Comparison of ENCODE assay signal across 9 cellular contexts in the genomic region with DNA sequence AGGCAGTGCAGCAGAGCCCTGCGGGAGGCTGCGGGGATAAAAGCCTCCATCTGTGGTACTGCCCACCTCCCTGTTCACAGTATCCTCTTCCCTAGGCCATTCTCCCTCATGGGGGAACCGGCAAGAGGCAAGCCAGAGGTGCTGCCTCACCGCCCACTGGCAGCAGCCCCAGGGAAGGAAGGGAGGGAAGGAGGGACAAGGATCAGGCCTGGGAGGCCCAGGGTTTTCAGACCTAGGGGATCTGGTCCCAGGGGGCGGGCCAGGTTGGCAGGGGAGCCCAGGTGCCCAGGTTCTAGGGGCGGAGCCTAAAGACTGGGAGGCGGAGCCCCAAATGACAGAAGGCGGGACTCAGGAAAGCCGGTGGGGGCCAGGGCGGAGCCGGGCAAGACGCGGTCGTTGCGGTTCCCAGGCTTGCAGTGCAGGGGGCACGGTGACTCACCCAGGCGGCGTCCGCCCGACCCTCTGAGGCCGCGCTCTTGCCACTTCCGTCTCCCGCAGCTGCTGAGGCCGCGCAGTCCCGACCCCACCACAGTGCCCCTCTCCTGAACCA. TPM values are rescaled to one million over a fixed set of nuclear protein-coding genes. Genes with fewer than 3 reads are reported as not detected.
DNase-seq lines count a peak whose midpoint lies in the region; ATAC-seq and TF ChIP-seq lines count a peak whose summit lies in the region.
"Had no signal": no experiment of that assay in that cellular context is flagged by ENCODE, and none has a peak within 500 bp of the region (broad histone marks: within the 10 kb centered on the region; RNA-seq: fewer than 3 reads in every experiment).

No MANE protein-coding gene starts in this region.

- H3K9me3 ChIP-seq in Caco-2, result no peaks in the 10 kb centered on the region

- CTCF ChIA-PET in Caco-2 (lab: Charles Lee), result interaction anchor here (1.5 to 2.0 kb wide), 4 partner anchors 18 to 487 kb away, joined by 3 to 7 read pairs (median 5); no protein-coding TSS in a partner anchor

- H3K27ac Mint-ChIP-seq in Caco-2 (ENCODE audit: unreplicated experiment), result peak overlapping the region; percentile 95
- peak overlapping the region; percentile 94 for H3K27ac Mint-ChIP-seq in nephron progenitor cell

- no peaks in the 10 kb centered on the region for H3K27me3 Mint-ChIP-seq in Caco-2 (ENCODE audit: insufficient read depth, unreplicated experiment)
- H3K27me3 Mint-ChIP-seq in nephron progenitor cell (ENCODE audit: low read depth, poor library complexity), result peaks cover 14% of the 10 kb centered on the region

- TF ChIP-seq EP300 in Ishikawa (IDR thresholded peaks at IDR 0.05; ENCODE audit: borderline replicate concordance), result 0 out of 2 replicates have a peak, but pooled peaks have one; percentile 24

- H3K9me3 Mint-ChIP-seq in Caco-2 (ENCODE audit: unreplicated experiment) (no peaks in the 10 kb centered on the region), nephron progenitor cell (no peaks in the 10 kb centered on the region)

- TF ChIP-seq CTCF in Caco-2 (IDR thresholded peaks at IDR 0.05; ENCODE audit: insufficient read depth in 1 of 2, low read depth in 1 of 2, low read length in 1 of 2, severe bottlenecking in 1 of 2, unreplicated experiment in 1 of 2) (no peak), coronary artery (IDR thresholded peaks at IDR 0.05) (no peak), nephron progenitor cell (IDR thresholded peaks at IDR 0.05) (no peak)

- intact Hi-C loops in Caco-2 (cut with micrococcal nuclease; ENCODE audit: unreplicated experiment), result loop anchor here (5.0 to 10.0 kb wide), 2 partner anchors 590 to 707 kb away; a partner anchor contains a TSS

- H3K4me3 Mint-ChIP-seq in Caco-2 (ENCODE audit: unreplicated experiment), result peak overlapping the region; percentile 96
- peak overlapping the region; percentile 93 for H3K4me3 Mint-ChIP-seq in nephron progenitor cell

- no peak for ATAC-seq in GM21447 (IDR thresholded peaks at IDR 0.05; ENCODE audit: unreplicated experiment)

- peak overlapping the region; percentile 96 to 98 for H3K27ac ChIP-seq in coronary artery

- no peak for TF ChIP-seq RAD21 in Ishikawa (IDR thresholded peaks at IDR 0.05; ENCODE audit: low read depth)

- POLR2A ChIA-PET in Caco-2 (lab: Charles Lee), result interaction anchor here (1.5 to 2.9 kb wide), 2 partner anchors 114 to 590 kb away, joined by 4 to 41 read pairs; a partner anchor contains a TSS

- DNase-seq in Caco-2 (no peak), coronary artery (ENCODE audit: low spot score) (no peak), nephron progenitor cell (no peak), LoVo (ENCODE audit: low spot score) (no peak), dedifferentiated amniotic fluid mesenchymal stem cell (ENCODE audit: extremely low spot score) (no peak)
- no peak for DNase-seq in activated CD4-positive, alpha-beta T cell treated with anti-CD3 and anti-CD28 coated beads, Interleukin-2, amount 50 U/mL, for 1 hour

- peak overlapping the region; percentile 62 for H3K4me3 ChIP-seq in Caco-2 (ENCODE audit: low read depth, low read length)
- peak overlapping the region; percentile 73 for H3K4me3 ChIP-seq in coronary artery

- H3K27me3 ChIP-seq in Caco-2 (replicated peaks; ENCODE audit: control insufficient read depth, insufficient read depth, low read length), result no peaks in the 10 kb centered on the region

- BruUV-seq in Caco-2 (replicated peaks; lab: Mats Ljungman, UMichigan), result no TSS peak

- H3K36me3 Mint-ChIP-seq in Caco-2 (ENCODE audit: insufficient read depth, unreplicated experiment) (peaks cover 25% of the 10 kb centered on the region), nephron progenitor cell (ENCODE audit: low read depth) (no peaks in the 10 kb centered on the region)

- H3K4me1 Mint-ChIP-seq in Caco-2 (ENCODE audit: low read depth, unreplicated experiment) (peaks cover 29% of the 10 kb centered on the region), nephron progenitor cell (peaks cover 49% of the 10 kb centered on the region)

- 0 out of 2 replicates have a peak, but pooled peaks cover 16% of the 10 kb centered on the region for H3K4me1 ChIP-seq in Caco-2

- H3K36me3 ChIP-seq in Caco-2 (ENCODE audit: control insufficient read depth, insufficient read depth, low read length), result no peaks in the 10 kb centered on the region

TF ChIP-seq in Ishikawa, 13 proteins besides CTCF, POLR2A, EP300 and RAD21:
- TF ChIP-seq EGR1 (IDR thresholded peaks at IDR 0.05) (no peak), CEBPB (IDR thresholded peaks at IDR 0.05) (no peak), TCF12 (IDR thresholded peaks at IDR 0.05; ENCODE audit: low read depth) (peak; percentile 65; the same call in 1 of the 2 replicates), YY1 (IDR thresholded peaks at IDR 0.05; ENCODE audit: low read depth) (no peak), TEAD4 (IDR thresholded peaks at IDR 0.05) (0 out of 2 replicates have a peak, but pooled peaks have one; percentile 18), TAF1 (IDR thresholded peaks at IDR 0.05; ENCODE audit: low read depth) (no peak), FOXM1 (IDR thresholded peaks at IDR 0.05; ENCODE audit: borderline replicate concordance, low read depth) (no peak), NFIC (IDR thresholded peaks at IDR 0.05) (peak; percentile 35; the same call in 1 of the 2 replicates), ZBTB7A (IDR thresholded peaks at IDR 0.05; ENCODE audit: low read depth) (0 out of 2 replicates have a peak, but pooled peaks have one; percentile 50)
- TF ChIP-seq, protein P1, sequence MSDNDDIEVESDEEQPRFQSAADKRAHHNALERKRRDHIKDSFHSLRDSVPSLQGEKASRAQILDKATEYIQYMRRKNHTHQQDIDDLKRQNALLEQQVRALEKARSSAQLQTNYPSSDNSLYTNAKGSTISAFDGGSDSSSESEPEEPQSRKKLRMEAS (IDR thresholded peaks at IDR 0.05), result peak; percentile 13
- TF ChIP-seq, protein P2, sequence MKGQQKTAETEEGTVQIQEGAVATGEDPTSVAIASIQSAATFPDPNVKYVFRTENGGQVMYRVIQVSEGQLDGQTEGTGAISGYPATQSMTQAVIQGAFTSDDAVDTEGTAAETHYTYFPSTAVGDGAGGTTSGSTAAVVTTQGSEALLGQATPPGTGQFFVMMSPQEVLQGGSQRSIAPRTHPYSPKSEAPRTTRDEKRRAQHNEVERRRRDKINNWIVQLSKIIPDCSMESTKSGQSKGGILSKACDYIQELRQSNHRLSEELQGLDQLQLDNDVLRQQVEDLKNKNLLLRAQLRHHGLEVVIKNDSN (IDR thresholded peaks at IDR 0.05), result no peak

RNA-seq across cellular contexts. Expression of a gene that starts 3.0 kb away (rescaled TPM):
- 62.6 and 73.6 TPM in 2 replicates for total RNA-seq in Caco-2 (2022)

RNA-seq across cellular contexts. Expression of a gene that starts 29.2 kb away (rescaled TPM):
- total RNA-seq in Caco-2 (2022), result 0.98 and 1.1 TPM in 2 replicates
- total RNA-seq: subcutaneous adipose tissue had no signal
